ENCODE assay signal across 19 cellular contexts in the genomic region with DNA sequence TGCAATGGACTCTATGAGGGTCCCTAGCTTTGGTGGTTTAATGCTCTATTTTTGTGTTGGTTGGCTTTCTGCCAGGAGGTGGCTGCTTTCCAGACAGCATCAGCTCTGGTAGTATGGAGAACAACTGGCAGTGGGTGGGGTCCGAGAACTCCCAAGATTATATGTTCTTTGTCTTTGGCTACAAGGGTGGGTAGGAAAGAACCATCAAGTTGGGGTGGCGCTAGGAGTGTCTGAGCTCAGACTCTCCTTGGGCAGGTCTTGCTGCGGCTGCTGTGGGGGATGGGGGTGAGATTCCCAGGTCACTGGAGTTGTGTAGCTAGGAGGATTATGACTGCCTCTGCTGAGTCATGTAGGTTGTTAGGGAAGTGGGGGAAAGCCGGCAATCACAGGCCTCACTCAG.
DNase-seq lines count a peak whose midpoint lies in the region; TF ChIP-seq lines count a peak whose summit lies in the region.
"Had no signal": no experiment of that assay in that cellular context is flagged by ENCODE, and none has a peak within 500 bp of the region (broad histone marks: within the 10 kb centered on the region; RNA-seq: fewer than 3 reads in every experiment).

No MANE protein-coding gene starts in this region.

- no peak overlapping the region for H2AK5ac ChIP-seq in trophoblast cell (ENCODE audit: low read length)

- no peak overlapping the region for H3K23ac ChIP-seq in trophoblast cell (ENCODE audit: low read length)

- no peaks in the 10 kb centered on the region for H4K20me1 ChIP-seq in hepatocyte (ENCODE audit: insufficient read depth, poor library complexity, severe bottlenecking)

- H3K9ac ChIP-seq in trophoblast cell (ENCODE audit: low read length) = no peak overlapping the region
- H3K9ac ChIP-seq: GM23248 had no signal

- H3K9me2 ChIP-seq in hepatocyte (replicated peaks; ENCODE audit: insufficient read depth) = no peaks in the 10 kb centered on the region

- H3K79me1 ChIP-seq in trophoblast cell (ENCODE audit: low read length) = peaks cover 4% of the 10 kb centered on the region

- H3K9me3 ChIP-seq in hepatocyte (ENCODE audit: low read depth) (no peaks in the 10 kb centered on the region), trophoblast cell (ENCODE audit: insufficient read depth, low read depth, low read length) (no peaks in the 10 kb centered on the region)
- H3K9me3 ChIP-seq: Caco-2 had no signal

- H3K4me1 ChIP-seq in hepatocyte (ENCODE audit: insufficient read depth) = no peaks in the 10 kb centered on the region
- H3K4me1 ChIP-seq in trophoblast cell (ENCODE audit: control insufficient read depth in 1 of 2, insufficient read depth in 2 of 2, low read length in 2 of 2) = peaks cover 9% of the 10 kb centered on the region in 2 experiments
- H3K4me1 ChIP-seq: Caco-2 had no signal

- no peak overlapping the region for H2BK120ac ChIP-seq in trophoblast cell (ENCODE audit: insufficient read depth, low read length, poor library complexity)

- H2AFZ ChIP-seq in hepatocyte (no peak overlapping the region), trophoblast cell (ENCODE audit: insufficient read depth, low read length, poor library complexity) (no peak overlapping the region)
- H2AFZ ChIP-seq: GM23248 had no signal

- peak; percentile 4 for DNase-seq in H4 (ENCODE audit: low spot score)
- DNase-seq in HT-29 (ENCODE audit: low spot score) = peak; percentile 35
- peak; percentile 3 for DNase-seq in hepatocyte (ENCODE audit: low spot score)
- no peak for DNase-seq in trophoblast cell
- DNase-seq in C1 segment of cervical spinal cord (lab: John Stamatoyannopoulos, UW) = no peak
- no peak for DNase-seq in HEK293T (ENCODE audit: extremely low spot score)
- no peak for DNase-seq in NCI-H1417 treated with DMSO at 0.1 percent for 48 hours (lab: John Stamatoyannopoulos, UW)
- DNase-seq: Caco-2; CD8-positive, alpha-beta T cell; GM23248; H9; HFFc6; Karpas-422; NCI-H1105 treated with DMSO at 0.1 percent for 48 hours; NCI-H2029 treated with DMSO at 0.1 percent for 48 hours; NCI-H524; Right ventricle myocardium superior; RPMI8226 had no signal

- H2BK5ac ChIP-seq in trophoblast cell (ENCODE audit: low read depth, low read length, poor library complexity) = no peak overlapping the region

- POLR2A ChIA-PET in HEK293T (lab: Yijun Ruan, JAX) = no interaction called here

- H4K12ac ChIP-seq in trophoblast cell (ENCODE audit: low read depth, low read length) = no peak overlapping the region

- no peak for TF ChIP-seq CTCF in hepatocyte (IDR thresholded peaks at IDR 0.05; ENCODE audit: poor library complexity)

- H3K4ac ChIP-seq in trophoblast cell (ENCODE audit: low read depth, low read length) = no peak overlapping the region

- H3K27me3 ChIP-seq in hepatocyte (no peaks in the 10 kb centered on the region), trophoblast cell (ENCODE audit: insufficient read depth, low read length) (no peaks in the 10 kb centered on the region)

- H3K14ac ChIP-seq in trophoblast cell (ENCODE audit: low read length) = no peak overlapping the region

- H3K79me2 ChIP-seq in hepatocyte = no peaks in the 10 kb centered on the region
- H3K79me2 ChIP-seq in trophoblast cell (ENCODE audit: control insufficient read depth, insufficient read depth, low read length, poor library complexity) = no peaks in the 10 kb centered on the region

- 70% methylated on average over 4 of the region's 4 CpGs for WGBS in hepatocyte (ENCODE audit: low lambda C conversion rate, missing lambda C conversion rate)
- WGBS in trophoblast cell (ENCODE audit: extremely low coverage, insufficient coverage, insufficient read length) = no CpG with 5 or more reads among the region's 4 CpGs

- H4K91ac ChIP-seq in trophoblast cell (ENCODE audit: low read depth, low read length) = peak overlapping the region; percentile 2

- H3K18ac ChIP-seq in trophoblast cell (ENCODE audit: low read length) = no peak overlapping the region

- H3K36me3 ChIP-seq in hepatocyte (replicated peaks; ENCODE audit: insufficient read depth, low read depth) = no peaks in the 10 kb centered on the region
- H3K36me3 ChIP-seq in trophoblast cell (ENCODE audit: control insufficient read depth in 1 of 2, insufficient read depth in 2 of 2, low read length in 2 of 2) = no peaks in the 10 kb centered on the region

- H2BK12ac ChIP-seq in trophoblast cell (ENCODE audit: low read length) = peak overlapping the region; percentile 19

- H3K4me3 ChIP-seq in hepatocyte (no peak overlapping the region), trophoblast cell (ENCODE audit: low read depth, low read length) (no peak overlapping the region)
- H3K4me3 ChIP-seq: GM23248 had no signal

- H3K27ac ChIP-seq in hepatocyte = no peak overlapping the region
- no peak overlapping the region for H3K27ac ChIP-seq in trophoblast cell (ENCODE audit: low read depth, low read length)
- H3K27ac ChIP-seq: C4-2B, GM23248 had no signal

- peak overlapping the region; percentile 20 for H4K8ac ChIP-seq in trophoblast cell (ENCODE audit: low read depth, low read length)

- no peak overlapping the region for H3K4me2 ChIP-seq in hepatocyte
- no peak overlapping the region for H3K4me2 ChIP-seq in trophoblast cell (ENCODE audit: low read length)

- CTCF ChIA-PET in HEK293T (lab: Yijun Ruan, JAX) = no interaction called here

TF ChIP-seq in HEK293T, 16 proteins besides CTCF, POLR2A, EP300 and RAD21:
- TF ChIP-seq SUZ12 (IDR thresholded peaks at IDR 0.05) (no peak), CTBP1 (IDR thresholded peaks at IDR 0.05; ENCODE audit: borderline replicate concordance) (no peak), SP1 (IDR thresholded peaks at IDR 0.05) (no peak), HDGF (IDR thresholded peaks at IDR 0.05; ENCODE audit: borderline replicate concordance) (no peak), FOXK2 (IDR thresholded peaks at IDR 0.05) (no peak), TARDBP (IDR thresholded peaks at IDR 0.05) (no peak), NFRKB (IDR thresholded peaks at IDR 0.05) (no peak), BHLHE40 (IDR thresholded peaks at IDR 0.05; ENCODE audit: borderline replicate concordance) (no peak), LEF1 (IDR thresholded peaks at IDR 0.05; ENCODE audit: borderline replicate concordance) (no peak), ELF4 (IDR thresholded peaks at IDR 0.05) (no peak), FOXA1 (IDR thresholded peaks at IDR 0.05) (no peak), ZNF384 (IDR thresholded peaks at IDR 0.05) (no peak), L3MBTL2 (conservative IDR thresholded peaks at IDR 0.05) (no peak), FOXM1 (IDR thresholded peaks at IDR 0.05; ENCODE audit: borderline replicate concordance) (no peak)
- TF ChIP-seq, protein P1, sequence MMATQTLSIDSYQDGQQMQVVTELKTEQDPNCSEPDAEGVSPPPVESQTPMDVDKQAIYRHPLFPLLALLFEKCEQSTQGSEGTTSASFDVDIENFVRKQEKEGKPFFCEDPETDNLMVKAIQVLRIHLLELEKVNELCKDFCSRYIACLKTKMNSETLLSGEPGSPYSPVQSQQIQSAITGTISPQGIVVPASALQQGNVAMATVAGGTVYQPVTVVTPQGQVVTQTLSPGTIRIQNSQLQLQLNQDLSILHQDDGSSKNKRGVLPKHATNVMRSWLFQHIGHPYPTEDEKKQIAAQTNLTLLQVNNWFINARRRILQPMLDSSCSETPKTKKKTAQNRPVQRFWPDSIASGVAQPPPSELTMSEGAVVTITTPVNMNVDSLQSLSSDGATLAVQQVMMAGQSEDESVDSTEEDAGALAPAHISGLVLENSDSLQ (IDR thresholded peaks at IDR 0.05) = no peak

Comparison
In these comparisons a context has a peak if more than half of its experiments do, and no peak if none do; other contexts are left out.
1. DNase-seq: peak in H4 (single experiment), HT-29 (single experiment) and hepatocyte (single experiment); none in trophoblast cell (0 of 2), C1 segment of cervical spinal cord (0 of 14), HEK293T (single experiment) and NCI-H1417 treated with DMSO at 0.1 percent for 48 hours (single experiment).